ENCODE assay signal across 20 cellular contexts in genomic region chr14:103899316-103899715, GRCh38. TPM values are rescaled to one million over a fixed set of nuclear protein-coding genes. Genes with fewer than 3 reads are reported as not detected.
DNase-seq lines count a peak whose midpoint lies in the region; ATAC-seq, FAIRE-seq and TF ChIP-seq lines count a peak whose summit lies in the region.
"Had no signal": no experiment of that assay in that cellular context is flagged by ENCODE, and none has a peak within 500 bp of the region (broad histone marks: within the 10 kb centered on the region; RNA-seq: fewer than 3 reads in every experiment).

No MANE protein-coding gene starts in this region.

- peaks cover 0 to 9% of the 10 kb centered on the region in 2 experiments; a peak in 2 of 5 replicates for H3K4me1 ChIP-seq in K562 (replicated peaks in 1 of 2; ENCODE audit: control insufficient read depth in 2 of 2, insufficient read depth in 2 of 2, low read length in 2 of 2)
- no peaks in the 10 kb centered on the region for H3K4me1 ChIP-seq in osteoblast (ENCODE audit: insufficient read depth, low read length)
- peaks cover 20% of the 10 kb centered on the region for H3K4me1 ChIP-seq in left ventricle myocardium inferior

- no peak for TF ChIP-seq POLR2A in K562 (conservative IDR thresholded peaks at IDR 0.05)

- peaks cover 13 to 38% of the 10 kb centered on the region in 2 experiments; a peak in 3 of 5 replicates for H3K27me3 ChIP-seq in K562 (ENCODE audit: control insufficient read depth in 2 of 2, insufficient read depth in 2 of 2, low read length in 2 of 2)
- no peaks in the 10 kb centered on the region for H3K27me3 ChIP-seq in osteoblast (ENCODE audit: insufficient read depth, low read length)
- no peaks in the 10 kb centered on the region for H3K27me3 ChIP-seq in left ventricle myocardium inferior (ENCODE audit: low read depth)
- H3K27me3 ChIP-seq: BLaER1 treated with 17β-estradiol and CSF1 and Interleukin-3, amounts not matched to agents 10 nM and 100 nM had no signal

- POLR2A ChIA-PET in K562 (lab: Yijun Ruan, JAX) = no interaction called here

- H3K4me2 ChIP-seq in K562 (ENCODE audit: insufficient read depth, low read length) (no peak overlapping the region), osteoblast (ENCODE audit: insufficient read depth, low read length) (no peak overlapping the region)
- H3K4me2 ChIP-seq: BLaER1 treated with 17β-estradiol and CSF1 and Interleukin-3, amounts not matched to agents 10 nM and 100 nM had no signal

- H3K79me2 ChIP-seq in K562 (ENCODE audit: control insufficient read depth, insufficient read depth, low read length) (no peaks in the 10 kb centered on the region), osteoblast (ENCODE audit: insufficient read depth, low read length) (no peaks in the 10 kb centered on the region)

- 3% methylated on average over 4 of the region's 13 CpGs for WGBS in K562 (ENCODE audit: insufficient coverage, low coverage, missing lambda C conversion rate)

- H3K9me1 ChIP-seq in K562 (ENCODE audit: control insufficient read depth, insufficient read depth, low read length) = no peaks in the 10 kb centered on the region

- CTCF ChIA-PET in K562 (lab: Yijun Ruan, JAX; ENCODE audit: low intra/inter-chr PET ratio) = no interaction called here

- in situ Hi-C loops in K562 (cut with MboI) = no loop called here

- ATAC-seq in K562 = no peak
- ATAC-seq: T-cell had no signal

- H3K9ac ChIP-seq in K562 (ENCODE audit: insufficient read depth in 1 of 2, low read depth in 2 of 2, low read length in 2 of 2) = no peak overlapping the region
- H3K9ac ChIP-seq: BLaER1 treated with 17β-estradiol and CSF1 and Interleukin-3, amounts not matched to agents 10 nM and 100 nM; GM23248 had no signal

- BruUV-seq in K562 (replicated peaks; lab: Mats Ljungman, UMichigan) = no TSS peak

- H4K20me1 ChIP-seq in K562 (replicated peaks; ENCODE audit: control insufficient read depth, insufficient read depth, low read length) (0 out of 2 replicates have a peak, but pooled peaks cover 2% of the 10 kb centered on the region), osteoblast (ENCODE audit: insufficient read depth, low read length) (no peaks in the 10 kb centered on the region)
- H4K20me1 ChIP-seq: BLaER1 treated with 17β-estradiol and CSF1 and Interleukin-3, amounts not matched to agents 10 nM and 100 nM had no signal

- no peak overlapping the region for H3K4me3 ChIP-seq in K562
- no peak overlapping the region for H3K4me3 ChIP-seq in osteoblast (ENCODE audit: insufficient read depth, low read length)
- H3K4me3 ChIP-seq in left ventricle myocardium inferior = no peak overlapping the region
- H3K4me3 ChIP-seq: BLaER1 treated with 17β-estradiol and CSF1 and Interleukin-3, amounts not matched to agents 10 nM and 100 nM; GM23248 had no signal

- H3K9me3 ChIP-seq in K562 (replicated peaks; ENCODE audit: control insufficient read depth, insufficient read depth, low read depth, low read length) (no peaks in the 10 kb centered on the region), osteoblast (ENCODE audit: low read depth, low read length) (no peaks in the 10 kb centered on the region), left ventricle myocardium inferior (replicated peaks) (no peaks in the 10 kb centered on the region)

- H3K27ac ChIP-seq in K562 (ENCODE audit: extremely low read depth, low read depth, low read length) = no peak overlapping the region
- no peak overlapping the region for H3K27ac ChIP-seq in osteoblast (ENCODE audit: low read depth, low read length)
- no peak overlapping the region for H3K27ac ChIP-seq in left ventricle myocardium inferior (replicated peaks)
- H3K27ac ChIP-seq: BLaER1 treated with 17β-estradiol and CSF1 and Interleukin-3, amounts not matched to agents 10 nM and 100 nM; GM23248 had no signal

- H3K36me3 ChIP-seq in K562 (ENCODE audit: control insufficient read depth, insufficient read depth, low read length) = no peaks in the 10 kb centered on the region
- H3K36me3 ChIP-seq in osteoblast (ENCODE audit: insufficient read depth, low read length) = no peaks in the 10 kb centered on the region
- no peaks in the 10 kb centered on the region for H3K36me3 ChIP-seq in left ventricle myocardium inferior
- H3K36me3 ChIP-seq: BLaER1 treated with 17β-estradiol and CSF1 and Interleukin-3, amounts not matched to agents 10 nM and 100 nM had no signal

- no peak for FAIRE-seq in K562 (lab: Jason Lieb, UNC)
- FAIRE-seq: GM12891 had no signal

- DNase-seq in NOMO-1 treated with DMSO at 0.1 percent for 48 hours (lab: John Stamatoyannopoulos, UW; ENCODE audit: unreplicated experiment) (peak; percentile 30), NOMO-1 (lab: John Stamatoyannopoulos, UW; ENCODE audit: unreplicated experiment in 2 of 2) (no peak), MV-4-11 (lab: John Stamatoyannopoulos, UW) (peak; percentile 37), K562 (ENCODE audit: extremely low read depth in 1 of 4, low spot score in 3 of 4) (no peak), osteoblast (ENCODE audit: insufficient read length, low spot score, missing footprints) (peak; percentile 69), NCI-H1092 treated with DMSO at 0.1 percent for 48 hours (lab: John Stamatoyannopoulos, UW) (no peak), NCI-H1930 (lab: John Stamatoyannopoulos, UW) (no peak), left ventricle myocardium inferior (no peak)
- DNase-seq: DMS 273 treated with DMSO at 0.1 percent for 48 hours, GF-D8, GM23248, NCI-H1436 treated with DMSO at 0.1 percent for 48 hours, NCI-H2081, NCI-H524, T-cell had no signal

- intact Hi-C loops in K562 (cut with micrococcal nuclease) = no loop called here
- intact Hi-C loops in left ventricle myocardium inferior (cut with micrococcal nuclease) = no loop called here

- TF ChIP-seq CTCF in K562 (IDR thresholded peaks at IDR 0.05 in 2 of 3, conservative IDR thresholded peaks at IDR 0.05 in 1 of 3; ENCODE audit: insufficient read depth in 2 of 3, low read depth in 1 of 3, low read length in 3 of 3) = no peak
- no peak for TF ChIP-seq CTCF in osteoblast (IDR thresholded peaks at IDR 0.05; ENCODE audit: extremely low read depth, low read depth, low read length)
- no peak for TF ChIP-seq CTCF in left ventricle myocardium inferior (IDR thresholded peaks at IDR 0.05; ENCODE audit: borderline replicate concordance)

- no peak for TF ChIP-seq RAD21 in K562 (CRISPR knock-in tag; conservative IDR thresholded peaks at IDR 0.05 in 1 of 2, IDR thresholded peaks at IDR 0.05 in 1 of 2)

- H2AFZ ChIP-seq in K562 (ENCODE audit: low read depth, low read length) (no peak overlapping the region), osteoblast (ENCODE audit: low read length) (no peak overlapping the region)
- H2AFZ ChIP-seq: GM23248 had no signal

- no peak for TF ChIP-seq EP300 in K562 (IDR thresholded peaks at IDR 0.05; ENCODE audit: low read length)

RNA-seq across cellular contexts. Expression of gene TDRD9, which starts 28.9 kb away (rescaled TPM):
- not detected in 2 replicates for total RNA-seq in K562 (2011; cell fraction: chromatin; rRNA removed; ENCODE audit: low replicate concordance)
- not detected in 2 replicates for total RNA-seq in K562 (2011; cell fraction: nucleolus; rRNA removed)
- total RNA-seq in K562 (2011; cell fraction: nucleoplasm; rRNA removed) = not detected in 2 replicates
- total RNA-seq in K562 (2014; rRNA removed) = not detected in 2 replicates
- total RNA-seq in K562 (2014; rRNA removed; fragmentation: Illumina TruSeq; extraction: Trizol) = not detected in 2 replicates
- not detected in 2 replicates for total RNA-seq in K562 (2015; rRNA removed; fragmentation: Illumina TruSeq; extraction: Trizol)
- not detected in 2 replicates for total RNA-seq in K562 (2021)
- polyA plus RNA-seq in K562 (2011; rRNA removed) = not detected in 2 replicates
- 0.04 TPM in 1 of 2 replicates, not detected in the other for polyA plus RNA-seq in K562 (2011; cell fraction: cytosol; rRNA removed)
- polyA plus RNA-seq in K562 (2011; cell fraction: nucleus; rRNA removed) = not detected in 2 replicates
- 0.03 and 0.11 TPM in 2 replicates for polyA plus RNA-seq in K562 (2012)
- polyA plus RNA-seq in K562 (2014; fragmentation: Illumina TruSeq; extraction: Trizol) = 0.04 TPM in 1 of 2 replicates, not detected in the other
- polyA plus RNA-seq in K562 (2014; fragmentation: Nextera tagmentation; extraction: Ambion mirVana) = under 1 TPM; 0.04 to 0.14 TPM
- polyA plus RNA-seq in K562 (2014; rRNA removed) = 0.04 and 0.09 TPM in 2 replicates
- not detected in 2 replicates for polyA minus RNA-seq in K562 (2011; rRNA and poly(A)+ RNA removed)
- not detected in 2 replicates for polyA minus RNA-seq in K562 (2011; cell fraction: cytosol; rRNA and poly(A)+ RNA removed)
- not detected in 2 replicates for polyA minus RNA-seq in K562 (2011; cell fraction: nucleus; rRNA and poly(A)+ RNA removed)
- total RNA-seq in osteoblast = 0.29 and 1.1 TPM in 2 replicates
- 4.8 TPM for total RNA-seq in left ventricle myocardium inferior
- total RNA-seq: A172, GM23248, SK-MEL-5 had no signal
- polyA plus RNA-seq: GM23248 had no signal

RNA-seq across cellular contexts. Expression of gene RD3L, which starts 43.0 kb away (rescaled TPM):
- total RNA-seq in K562 (2011; cell fraction: chromatin; rRNA removed; ENCODE audit: low replicate concordance) = not detected in 2 replicates
- not detected in 2 replicates for total RNA-seq in K562 (2011; cell fraction: nucleolus; rRNA removed)
- not detected in 2 replicates for total RNA-seq in K562 (2011; cell fraction: nucleoplasm; rRNA removed)
- total RNA-seq in K562 (2014; rRNA removed) (0.14 TPM in 1 of 2 replicates, not detected in the other), K562 (2014; rRNA removed; fragmentation: Illumina TruSeq; extraction: Trizol) (not detected in 2 replicates), K562 (2015; rRNA removed; fragmentation: Illumina TruSeq; extraction: Trizol) (not detected in 2 replicates), K562 (2021) (not detected in 2 replicates), osteoblast (not detected in 2 replicates), left ventricle myocardium inferior (30.7 TPM)
- polyA plus RNA-seq in K562 (2011; rRNA removed) (not detected in 2 replicates), K562 (2014; fragmentation: Illumina TruSeq; extraction: Trizol) (not detected in 2 replicates), K562 (2014; fragmentation: Nextera tagmentation; extraction: Ambion mirVana) (not detected), K562 (2014; rRNA removed) (not detected in 2 replicates)
- not detected in 2 replicates for polyA plus RNA-seq in K562 (2011; cell fraction: cytosol; rRNA removed)
- polyA plus RNA-seq in K562 (2011; cell fraction: nucleus; rRNA removed) = not detected in 2 replicates
- polyA plus RNA-seq in K562 (2012) = not detected in 2 replicates
- polyA minus RNA-seq in K562 (2011; rRNA and poly(A)+ RNA removed) = not detected in 2 replicates
- not detected in 2 replicates for polyA minus RNA-seq in K562 (2011; cell fraction: cytosol; rRNA and poly(A)+ RNA removed)
- not detected in 2 replicates for polyA minus RNA-seq in K562 (2011; cell fraction: nucleus; rRNA and poly(A)+ RNA removed)
- total RNA-seq: A172, GM23248, LHCN-M2, SK-MEL-5, T-cell had no signal
- polyA plus RNA-seq: GM23248 had no signal

RNA-seq across cellular contexts. Expression of gene PPP1R13B, which starts 51.9 kb away (rescaled TPM):
- 2.6 and 4.6 TPM in 2 replicates for total RNA-seq in K562 (2011; cell fraction: chromatin; rRNA removed; ENCODE audit: low replicate concordance)
- 1.0 and 1.2 TPM in 2 replicates for total RNA-seq in K562 (2011; cell fraction: nucleolus; rRNA removed)
- total RNA-seq in K562 (2011; cell fraction: nucleoplasm; rRNA removed) = 2.3 and 3.7 TPM in 2 replicates
- total RNA-seq in K562 (2014; rRNA removed) = 0.14 and 0.61 TPM in 2 replicates
- total RNA-seq in K562 (2014; rRNA removed; fragmentation: Illumina TruSeq; extraction: Trizol) = 0.16 and 0.22 TPM in 2 replicates
- 0.11 and 0.30 TPM in 2 replicates for total RNA-seq in K562 (2015; rRNA removed; fragmentation: Illumina TruSeq; extraction: Trizol)
- 1.1 and 1.7 TPM in 2 replicates for total RNA-seq in K562 (2021)
- 0.18 and 0.26 TPM in 2 replicates for polyA plus RNA-seq in K562 (2011; rRNA removed)
- polyA plus RNA-seq in K562 (2011; cell fraction: cytosol; rRNA removed) = 0.25 and 0.28 TPM in 2 replicates
- 0.37 and 0.85 TPM in 2 replicates for polyA plus RNA-seq in K562 (2011; cell fraction: nucleus; rRNA removed)
- polyA plus RNA-seq in K562 (2012) = 0.35 and 0.57 TPM in 2 replicates
- 0.15 and 0.46 TPM in 2 replicates for polyA plus RNA-seq in K562 (2014; fragmentation: Illumina TruSeq; extraction: Trizol)
- polyA plus RNA-seq in K562 (2014; fragmentation: Nextera tagmentation; extraction: Ambion mirVana) = under 1 TPM; 0.03 TPM
- 0.08 and 0.48 TPM in 2 replicates for polyA plus RNA-seq in K562 (2014; rRNA removed)
- 0.90 and 1.1 TPM in 2 replicates for polyA minus RNA-seq in K562 (2011; rRNA and poly(A)+ RNA removed)
- not detected in 2 replicates for polyA minus RNA-seq in K562 (2011; cell fraction: cytosol; rRNA and poly(A)+ RNA removed)
- polyA minus RNA-seq in K562 (2011; cell fraction: nucleus; rRNA and poly(A)+ RNA removed) = 0.22 and 0.67 TPM in 2 replicates
- 3.3 and 4.4 TPM in 2 replicates for total RNA-seq in osteoblast
- total RNA-seq in left ventricle myocardium inferior = 104 TPM

Comparison
In these comparisons a context has a peak if more than half of its experiments do, and no peak if none do; other contexts are left out.
1. DNase-seq: peak in NOMO-1 treated with DMSO at 0.1 percent for 48 hours (single experiment), MV-4-11 (single experiment) and osteoblast (single experiment); none in NOMO-1 (0 of 2), K562 (0 of 4), NCI-H1092 treated with DMSO at 0.1 percent for 48 hours (single experiment), NCI-H1930 (0 of 2) and left ventricle myocardium inferior (single experiment).
2. RNA of gene RD3L, which starts 43.0 kb away (total RNA-seq): 30.7 TPM in left ventricle myocardium inferior (single experiment); 0.14 TPM in K562 and not detected in osteoblast; every median in the first group is over 10 times any median in the second.
3. RNA of gene PPP1R13B, which starts 51.9 kb away (total RNA-seq): 104 TPM in left ventricle myocardium inferior (single experiment); 3.3 to 4.4 TPM in osteoblast and 0.11 to 4.6 TPM in K562; every median in the first group is over 10 times any median in the second.